Comparison of ENCODE assay signal across 8 cellular contexts in genomic region chr7:100088095-100088620, GRCh38. TPM values are rescaled to one million over a fixed set of nuclear protein-coding genes. Genes with fewer than 3 reads are reported as not detected.
A peak's percentile ranks its signal among the peaks of the same experiment; 100 is the strongest.
DNase-seq lines count a peak whose midpoint lies in the region; ATAC-seq, FAIRE-seq and TF ChIP-seq lines count a peak whose summit lies in the region.

No MANE protein-coding gene starts in this region.

- peak; percentile 3 for ATAC-seq in activated CD4-positive, alpha-beta T cell treated with anti-CD3 and anti-CD28 coated beads for 36 hours
- ATAC-seq in GM19455 (IDR thresholded peaks at IDR 0.05; ENCODE audit: unreplicated experiment) (no peak), HG02870 (IDR thresholded peaks at IDR 0.05; ENCODE audit: unreplicated experiment) (no peak)

- TF ChIP-seq CTCF in kidney (IDR thresholded peaks at IDR 0.05; ENCODE audit: borderline replicate concordance, extremely low read depth, insufficient read depth), result no peak
- TF ChIP-seq CTCF in testis (IDR thresholded peaks at IDR 0.05), result no peak

- H3K9me3 ChIP-seq in kidney (ENCODE audit: control insufficient read depth in 1 of 2, low read length in 2 of 2), result no peaks in the 10 kb centered on the region
- no peaks in the 10 kb centered on the region for H3K9me3 ChIP-seq in testis

- H3K36me3 ChIP-seq in kidney (ENCODE audit: control insufficient read depth in 1 of 2, insufficient read depth in 2 of 2, low read length in 2 of 2) (peaks cover 28% of the 10 kb centered on the region in 2 donors), testis (ENCODE audit: low read depth, missing control alignments) (no peaks in the 10 kb centered on the region)

- DNase-seq in activated CD4-positive, alpha-beta T cell treated with anti-CD3 and anti-CD28 coated beads for 36 hours, result no peak
- DNase-seq in activated CD4-positive, alpha-beta T cell treated with anti-CD3 and anti-CD28 coated beads for 1 hour, result no peak
- DNase-seq in activated T-helper 2 cell treated with anti-CD3 and anti-CD28 coated beads, Interferon-gamma antibody, Interleukin-2, Interleukin-4, amounts not matched to agents 10 μg/mL and 5 μg/mL and 100 μg/mL, durations not matched to agents 14 hours and 24 hours and 36 hours (ENCODE audit: low spot score), result no peak
- DNase-seq in kidney (no peak), testis (no peak), NCI-H1048 (lab: John Stamatoyannopoulos, UW) (no peak)

- H3K36me3 Mint-ChIP-seq in activated CD4-positive, alpha-beta T cell treated with anti-CD3 and anti-CD28 coated beads for 36 hours (ENCODE audit: low read depth), result peaks cover 34% of the 10 kb centered on the region
- peaks cover 36% of the 10 kb centered on the region for H3K36me3 Mint-ChIP-seq in activated T-helper 2 cell treated with anti-CD3 and anti-CD28 coated beads, Interferon-gamma antibody, Interleukin-2, Interleukin-4, amounts not matched to agents 10 μg/mL and 5 μg/mL and 100 μg/mL, durations not matched to agents 14 hours and 24 hours and 36 hours (ENCODE audit: low read depth)

- intact Hi-C loops in activated CD4-positive, alpha-beta T cell treated with anti-CD3 and anti-CD28 coated beads for 36 hours (cut with DNase I, micrococcal nuclease), result loop anchor here (1.0 to 10.0 kb wide), 10 partner anchors 31 to 787 kb away; partner anchors contain the start of genes TRIM4 (in 2 of the 2), BUD31 (in 1 of the 2), CNPY4 (in 1 of the 2) and MEPCE (in 1 of the 2)
- intact Hi-C loops in activated T-helper 2 cell treated with anti-CD3 and anti-CD28 coated beads, Interferon-gamma antibody, Interleukin-2, Interleukin-4, amounts not matched to agents 10 μg/mL and 5 μg/mL and 100 μg/mL, durations not matched to agents 14 hours and 24 hours and 36 hours (cut with micrococcal nuclease), result loop anchor here (2.0 to 10.0 kb wide), 3 partner anchors 39 to 463 kb away; partner anchors contain the start of genes LAMTOR4 and MBLAC1
- intact Hi-C loops in kidney (cut with DNase I), result no loop called here
- intact Hi-C loops in testis (cut with DNase I; ENCODE audit: low total_unique reads), result loop anchor here (5.0 to 10.0 kb wide), 2 partner anchors 39 to 93 kb away; partner anchors contain the start of gene MBLAC1

- H3K4me3 Mint-ChIP-seq in activated CD4-positive, alpha-beta T cell treated with anti-CD3 and anti-CD28 coated beads for 36 hours, result peak overlapping the region; percentile 89
- H3K4me3 Mint-ChIP-seq in activated T-helper 2 cell treated with anti-CD3 and anti-CD28 coated beads, Interferon-gamma antibody, Interleukin-2, Interleukin-4, amounts not matched to agents 10 μg/mL and 5 μg/mL and 100 μg/mL, durations not matched to agents 14 hours and 24 hours and 36 hours (ENCODE audit: low read depth), result peak overlapping the region; percentile 87

- no peaks in the 10 kb centered on the region for H3K9me3 Mint-ChIP-seq in activated CD4-positive, alpha-beta T cell treated with anti-CD3 and anti-CD28 coated beads for 36 hours (ENCODE audit: low read depth)
- H3K9me3 Mint-ChIP-seq in activated T-helper 2 cell treated with anti-CD3 and anti-CD28 coated beads, Interferon-gamma antibody, Interleukin-2, Interleukin-4, amounts not matched to agents 10 μg/mL and 5 μg/mL and 100 μg/mL, durations not matched to agents 14 hours and 24 hours and 36 hours, result no peaks in the 10 kb centered on the region

- H3K4me1 ChIP-seq in kidney (ENCODE audit: control insufficient read depth in 1 of 2, insufficient read depth in 1 of 2, low read depth in 1 of 2, low read length in 2 of 2), result peaks cover 4 to 7% of the 10 kb centered on the region in 2 donors
- H3K4me1 ChIP-seq in testis, result peaks cover 20% of the 10 kb centered on the region

- peak overlapping the region; percentile 74 to 86 for H3K9ac ChIP-seq in kidney (ENCODE audit: low read length in 2 of 2)

- H3K4me3 ChIP-seq in kidney (ENCODE audit: low read length in 2 of 2) (peak overlapping the region; percentile 78 to 98), testis (peak overlapping the region; percentile 74 to 91)

- TF ChIP-seq POLR2A in testis (IDR thresholded peaks at IDR 0.05), result no peak

- POLR2A ChIA-PET in activated CD4-positive, alpha-beta T cell treated with anti-CD3 and anti-CD28 coated beads for 36 hours (lab: Charles Lee), result interaction anchor here (6.1 kb wide), 1 partner anchor 13 kb away, joined by 74 read pairs; the partner anchor contains the start of genes AP4M1 and MCM7

- H3K27me3 Mint-ChIP-seq in activated CD4-positive, alpha-beta T cell treated with anti-CD3 and anti-CD28 coated beads for 36 hours, result no peaks in the 10 kb centered on the region
- peaks cover 2% of the 10 kb centered on the region for H3K27me3 Mint-ChIP-seq in activated T-helper 2 cell treated with anti-CD3 and anti-CD28 coated beads, Interferon-gamma antibody, Interleukin-2, Interleukin-4, amounts not matched to agents 10 μg/mL and 5 μg/mL and 100 μg/mL, durations not matched to agents 14 hours and 24 hours and 36 hours (ENCODE audit: low read depth)

- H3K27ac Mint-ChIP-seq in activated CD4-positive, alpha-beta T cell treated with anti-CD3 and anti-CD28 coated beads for 36 hours, result peak overlapping the region; percentile 96
- H3K27ac Mint-ChIP-seq in activated T-helper 2 cell treated with anti-CD3 and anti-CD28 coated beads, Interferon-gamma antibody, Interleukin-2, Interleukin-4, amounts not matched to agents 10 μg/mL and 5 μg/mL and 100 μg/mL, durations not matched to agents 14 hours and 24 hours and 36 hours, result peak overlapping the region; percentile 89

- FAIRE-seq in kidney (lab: Jason Lieb, UNC), result no peak

- peak overlapping the region; percentile 88 to 92 for H3K27ac ChIP-seq in kidney (ENCODE audit: low read depth in 2 of 2, low read length in 2 of 2)
- peak overlapping the region; percentile 84 to 87 for H3K27ac ChIP-seq in testis

- no peaks in the 10 kb centered on the region for H3K27me3 ChIP-seq in testis

- 70 to 75% methylated on average over 11 of the region's 11 CpGs for WGBS in testis, 2 donors

- CTCF ChIA-PET in activated CD4-positive, alpha-beta T cell treated with anti-CD3 and anti-CD28 coated beads for 36 hours (lab: Charles Lee), result interaction anchor here (0.7 to 1.8 kb wide), 3 partner anchors 14 to 198 kb away, joined by 3 to 6 read pairs (median 3); partner anchors contain the start of genes AP4M1 and MCM7

- H3K4me1 Mint-ChIP-seq in activated CD4-positive, alpha-beta T cell treated with anti-CD3 and anti-CD28 coated beads for 36 hours, result peaks cover 25% of the 10 kb centered on the region
- peaks cover 18% of the 10 kb centered on the region for H3K4me1 Mint-ChIP-seq in activated T-helper 2 cell treated with anti-CD3 and anti-CD28 coated beads, Interferon-gamma antibody, Interleukin-2, Interleukin-4, amounts not matched to agents 10 μg/mL and 5 μg/mL and 100 μg/mL, durations not matched to agents 14 hours and 24 hours and 36 hours (ENCODE audit: low read depth)

RNA-seq across cellular contexts. Expression of gene COPS6, which starts 0.6 kb away (rescaled TPM):
- total RNA-seq in activated CD4-positive, alpha-beta T cell treated with anti-CD3 and anti-CD28 coated beads for 36 hours, result 10 to 100 TPM; 88.6 to 89.0 TPM
- total RNA-seq in activated T-helper 2 cell treated with anti-CD3 and anti-CD28 coated beads, Interferon-gamma antibody, Interleukin-2, Interleukin-4, amounts not matched to agents 10 μg/mL and 5 μg/mL and 100 μg/mL, durations not matched to agents 14 hours and 24 hours and 36 hours, result 116 and 119 TPM in 2 replicates
- 89.1 TPM for total RNA-seq in kidney
- polyA plus RNA-seq in kidney (ENCODE audit: insufficient read depth, low read depth, low replicate concordance), result 166 TPM
- 10 to 100 TPM; 88.1 to 99.5 TPM for total RNA-seq in testis
- polyA plus RNA-seq in testis (ENCODE audit: insufficient read depth, low read depth, low replicate concordance), result 141 TPM

RNA-seq across cellular contexts. Expression of gene ZNF3, which starts 6.6 kb away (rescaled TPM):
- 10 to 100 TPM; 18.8 to 19.0 TPM for total RNA-seq in activated CD4-positive, alpha-beta T cell treated with anti-CD3 and anti-CD28 coated beads for 36 hours
- 23.6 and 25.5 TPM in 2 replicates for total RNA-seq in activated T-helper 2 cell treated with anti-CD3 and anti-CD28 coated beads, Interferon-gamma antibody, Interleukin-2, Interleukin-4, amounts not matched to agents 10 μg/mL and 5 μg/mL and 100 μg/mL, durations not matched to agents 14 hours and 24 hours and 36 hours
- total RNA-seq in kidney (30.8 TPM), testis (10 to 100 TPM; 24.7 to 27.7 TPM)
- polyA plus RNA-seq in kidney (ENCODE audit: insufficient read depth, low read depth, low replicate concordance) (15.8 TPM), testis (ENCODE audit: insufficient read depth, low read depth, low replicate concordance) (23.4 TPM)

RNA-seq across cellular contexts. Expression of gene MCM7, which starts 13.0 kb away (rescaled TPM):
- 100 to 1,000 TPM; 411 to 429 TPM for total RNA-seq in activated CD4-positive, alpha-beta T cell treated with anti-CD3 and anti-CD28 coated beads for 36 hours
- total RNA-seq in activated T-helper 2 cell treated with anti-CD3 and anti-CD28 coated beads, Interferon-gamma antibody, Interleukin-2, Interleukin-4, amounts not matched to agents 10 μg/mL and 5 μg/mL and 100 μg/mL, durations not matched to agents 14 hours and 24 hours and 36 hours, result 383 and 389 TPM in 2 replicates
- total RNA-seq in kidney (47.2 TPM), testis (10 to 100 TPM; 85.1 to 86.5 TPM)
- polyA plus RNA-seq in kidney (ENCODE audit: insufficient read depth, low read depth, low replicate concordance) (21.0 TPM), testis (ENCODE audit: insufficient read depth, low read depth, low replicate concordance) (137 TPM)

RNA-seq across cellular contexts. Expression of gene AP4M1, which starts 13.3 kb away (rescaled TPM):
- total RNA-seq in activated CD4-positive, alpha-beta T cell treated with anti-CD3 and anti-CD28 coated beads for 36 hours, result 10 to 100 TPM in 1 of 2 experiments, 1 to 10 TPM in 1; 8.8 to 10.4 TPM
- 12.2 and 16.4 TPM in 2 replicates for total RNA-seq in activated T-helper 2 cell treated with anti-CD3 and anti-CD28 coated beads, Interferon-gamma antibody, Interleukin-2, Interleukin-4, amounts not matched to agents 10 μg/mL and 5 μg/mL and 100 μg/mL, durations not matched to agents 14 hours and 24 hours and 36 hours
- total RNA-seq in kidney, result 22.8 TPM
- 16.4 TPM for polyA plus RNA-seq in kidney (ENCODE audit: insufficient read depth, low read depth, low replicate concordance)
- total RNA-seq in testis, result 10 to 100 TPM; 39.1 to 51.3 TPM
- polyA plus RNA-seq in testis (ENCODE audit: insufficient read depth, low read depth, low replicate concordance), result 54.7 TPM

RNA-seq across cellular contexts. Expression of gene TAF6, which starts 31.0 kb away (rescaled TPM):
- total RNA-seq in activated CD4-positive, alpha-beta T cell treated with anti-CD3 and anti-CD28 coated beads for 36 hours, result 10 to 100 TPM; 54.3 to 59.5 TPM
- total RNA-seq in activated T-helper 2 cell treated with anti-CD3 and anti-CD28 coated beads, Interferon-gamma antibody, Interleukin-2, Interleukin-4, amounts not matched to agents 10 μg/mL and 5 μg/mL and 100 μg/mL, durations not matched to agents 14 hours and 24 hours and 36 hours, result 68.1 and 76.9 TPM in 2 replicates
- 62.7 TPM for total RNA-seq in kidney
- 41.3 TPM for polyA plus RNA-seq in kidney (ENCODE audit: insufficient read depth, low read depth, low replicate concordance)
- total RNA-seq in testis, result 100 to 1,000 TPM in 1 of 2 donors, 10 to 100 TPM in 1; 99.1 to 108 TPM
- 95.4 TPM for polyA plus RNA-seq in testis (ENCODE audit: insufficient read depth, low read depth, low replicate concordance)
